In genomic region chr2:188322569-188323531, GRCh38 we compare ENCODE assay signal across 14 cellular contexts. TPM values are rescaled to one million over a fixed set of nuclear protein-coding genes. Genes with fewer than 3 reads are reported as not detected.
DNase-seq lines count a peak whose midpoint lies in the region; ATAC-seq, FAIRE-seq and TF ChIP-seq lines count a peak whose summit lies in the region.
"Had no signal": no experiment of that assay in that cellular context is flagged by ENCODE, and none has a peak within 500 bp of the region (broad histone marks: within the 10 kb centered on the region; RNA-seq: fewer than 3 reads in every experiment).

No MANE protein-coding gene starts in this region.

- DNase-seq in HTR-8/SVneo (ENCODE audit: insufficient read length, low spot score) = no peak
- peak; percentile 54 for DNase-seq in fibroblast of the aortic adventitia (ENCODE audit: low read depth)
- peak; percentile 25 for DNase-seq in small intestine
- DNase-seq in SKM-1 treated with dmso at 0.1 percent for 144 hours (lab: John Stamatoyannopoulos, UW; ENCODE audit: unreplicated experiment) = no peak
- no peak for DNase-seq in foreskin keratinocyte
- DNase-seq: activated CD4-positive, alpha-beta T cell treated with anti-CD3 and anti-CD28 coated beads for 4 hours; activated T-cell treated with anti-CD3 and anti-CD28 coated beads, Interleukin-2, amount 50 U/mL, for 24 hours; anterior cingulate cortex; effector memory CD8-positive, alpha-beta T cell; left cardiac atrium; substantia nigra had no signal

- H3K4me3 ChIP-seq in fibroblast of the aortic adventitia (ENCODE audit: low read depth, low read length) (no peak overlapping the region), small intestine (ENCODE audit: low read depth in 1 of 2, low read length in 2 of 2) (no peak overlapping the region)

- H3K27me3 ChIP-seq in small intestine (ENCODE audit: control insufficient read depth in 2 of 2, insufficient read depth in 2 of 2, low read length in 2 of 2) (no peaks in the 10 kb centered on the region), foreskin keratinocyte (no peaks in the 10 kb centered on the region)

- H3K27ac ChIP-seq in small intestine (ENCODE audit: low read depth in 1 of 2, low read length in 1 of 2) = no peak overlapping the region
- no peak overlapping the region for H3K27ac ChIP-seq in foreskin keratinocyte

- TF ChIP-seq CTCF in fibroblast of the aortic adventitia (IDR thresholded peaks at IDR 0.05; ENCODE audit: insufficient read depth, low read length) (no peak), foreskin keratinocyte (conservative IDR thresholded peaks at IDR 0.05) (no peak)

- FAIRE-seq in HTR-8/SVneo (lab: Jason Lieb, UNC) = peak; percentile 80
- no peak for FAIRE-seq in small intestine (lab: Jason Lieb, UNC)

- WGBS in small intestine, 3 donors = 73 to 77% (median 74%) methylated on average over 6 of the region's 6 CpGs

- H3K4me1 ChIP-seq in small intestine (ENCODE audit: control insufficient read depth in 2 of 2, insufficient read depth in 1 of 2, low read depth in 1 of 2, low read length in 1 of 2) = peaks cover 0 to 2% of the 10 kb centered on the region in 2 donors
- H3K4me1 ChIP-seq in foreskin keratinocyte = peaks cover 6% of the 10 kb centered on the region

- ATAC-seq in SK-N-SH treated with all-trans-retinoic acid at 6 μM for 48 hours (peak; percentile 56), GM21390 (IDR thresholded peaks at IDR 0.05; ENCODE audit: unreplicated experiment) (no peak), foreskin keratinocyte (no peak)
- ATAC-seq: effector memory CD8-positive, alpha-beta T cell; left cardiac atrium; natural killer cell treated with Interleukin-12 subunit alpha and Interleukin-12 subunit beta and Interleukin-15 and Interleukin-18, amount 100 ng/mL, for 72 hours had no signal

- H3K9me3 ChIP-seq in small intestine (ENCODE audit: control insufficient read depth, low read depth) = no peaks in the 10 kb centered on the region

- no peaks in the 10 kb centered on the region for H3K36me3 ChIP-seq in small intestine (ENCODE audit: control insufficient read depth in 2 of 2, insufficient read depth in 2 of 2, low read length in 2 of 2)

TF ChIP-seq in SK-N-SH treated with all-trans-retinoic acid at 6 μM for 48 hours, 23 proteins besides CTCF, POLR2A, EP300 and RAD21:
- TF ChIP-seq ISL1 (CRISPR knock-in tag; IDR thresholded peaks at IDR 0.05) (0 out of 2 replicates have a peak, but pooled peaks have one; percentile 7), ZC3H10 (CRISPR knock-in tag; IDR thresholded peaks at IDR 0.05) (no peak)

RNA-seq across cellular contexts. Expression of gene GULP1, which starts 31.2 kb away (rescaled TPM):
- 30.5 and 42.7 TPM in 2 replicates for total RNA-seq in fibroblast of the aortic adventitia (ENCODE audit: low replicate concordance)
- polyA plus RNA-seq in small intestine = 10 to 100 TPM in 2 of 3 donors, 1 to 10 TPM in 1; 7.1 to 21.0 (median 16.8) TPM
- total RNA-seq in foreskin keratinocyte = 7.7 and 11.3 TPM in 2 replicates
- polyA plus RNA-seq in foreskin keratinocyte = 1.9 and 2.4 TPM in 2 replicates
- total RNA-seq: natural killer cell treated with Interleukin-12 subunit alpha and Interleukin-12 subunit beta and Interleukin-15 and Interleukin-18, amount 100 ng/mL, for 72 hours had no signal

Comparison
In these comparisons a context has a peak if more than half of its experiments do, and no peak if none do; other contexts are left out.
1. DNase-seq: peak in fibroblast of the aortic adventitia (single experiment) and small intestine (single experiment); none in HTR-8/SVneo (single experiment), SKM-1 treated with dmso at 0.1 percent for 144 hours (single experiment) and foreskin keratinocyte (0 of 2).